Comparison of ENCODE assay signal across 8 cellular contexts in genomic region chr19:3500429-3501101, GRCh38. TPM values are rescaled to one million over a fixed set of nuclear protein-coding genes. Genes with fewer than 3 reads are reported as not detected.
DNase-seq lines count a peak whose midpoint lies in the region; ATAC-seq and TF ChIP-seq lines count a peak whose summit lies in the region.

A gene with protein sequence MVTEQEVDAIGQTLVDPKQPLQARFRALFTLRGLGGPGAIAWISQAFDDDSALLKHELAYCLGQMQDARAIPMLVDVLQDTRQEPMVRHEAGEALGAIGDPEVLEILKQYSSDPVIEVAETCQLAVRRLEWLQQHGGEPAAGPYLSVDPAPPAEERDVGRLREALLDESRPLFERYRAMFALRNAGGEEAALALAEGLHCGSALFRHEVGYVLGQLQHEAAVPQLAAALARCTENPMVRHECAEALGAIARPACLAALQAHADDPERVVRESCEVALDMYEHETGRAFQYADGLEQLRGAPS (minus strand): TSS chr19:3500674. CDS start chr19:3496814, 3,860 bp downstream.

- H3K27ac Mint-ChIP-seq in activated CD4-positive, alpha-beta T cell treated with anti-CD3 and anti-CD28 coated beads, Interleukin-2, amount 10 ng/mL, durations not matched to agents 7 days and 5 days, result peak within 1 kb of the TSS; percentile 98

- H3K4me1 Mint-ChIP-seq in activated CD4-positive, alpha-beta T cell treated with anti-CD3 and anti-CD28 coated beads, Interleukin-2, amount 10 ng/mL, durations not matched to agents 7 days and 5 days, result peaks cover 31% of the 10 kb centered on the region

- peaks cover 5% of the 10 kb centered on the region for H3K36me3 ChIP-seq in BJ (ENCODE audit: control insufficient read depth, insufficient read depth, low read length)

- no peak for TF ChIP-seq CTCF in BJ (IDR thresholded peaks at IDR 0.05; ENCODE audit: insufficient read depth, low read depth, low read length)

- CTCF ChIA-PET in BJ (lab: Yijun Ruan, JAX), result interaction anchor here (1.8 to 2.1 kb wide), 3 partner anchors 13 to 28 kb away, joined by 5 to 10 read pairs (median 8); no protein-coding TSS in a partner anchor
- CTCF ChIA-PET in activated CD4-positive, alpha-beta T cell treated with anti-CD3 and anti-CD28 coated beads, Interleukin-2, amount 10 ng/mL, durations not matched to agents 7 days and 5 days (lab: Charles Lee), result interaction anchor here (0.6 to 1.4 kb wide), 4 partner anchors 11 to 29 kb away, joined by 3 to 5 read pairs (median 3); no protein-coding TSS in a partner anchor

- no peaks in the 10 kb centered on the region for H3K27me3 Mint-ChIP-seq in activated CD4-positive, alpha-beta T cell treated with anti-CD3 and anti-CD28 coated beads, Interleukin-2, amount 10 ng/mL, durations not matched to agents 7 days and 5 days

- DNase-seq in BJ (ENCODE audit: low read depth) (peak; percentile 77), NCI-H69 (lab: John Stamatoyannopoulos, UW) (peak; percentile 98), dedifferentiated amniotic fluid mesenchymal stem cell (ENCODE audit: extremely low spot score) (peak; percentile 98), left kidney (ENCODE audit: low read depth, low spot score) (peak; percentile 99)
- DNase-seq in activated CD4-positive, alpha-beta T cell treated with anti-CD3 and anti-CD28 coated beads, Interleukin-2, amount 10 ng/mL, durations not matched to agents 7 days and 5 days, result peak; percentile 96
- DNase-seq in stimulated activated CD4-positive, alpha-beta T cell treated with anti-CD3 and anti-CD28 coated beads, Interleukin-2, amount 100 ng/mL, for 24 hours, result peak; percentile 96

- ATAC-seq in GM19324 (IDR thresholded peaks at IDR 0.05; ENCODE audit: low FRiP score, unreplicated experiment) (peak; percentile 89), HG03520 (IDR thresholded peaks at IDR 0.05; ENCODE audit: unreplicated experiment) (peak; percentile 74)

- no peaks in the 10 kb centered on the region for H3K27me3 ChIP-seq in BJ (ENCODE audit: control insufficient read depth, insufficient read depth, low read length)

- H3K4me3 Mint-ChIP-seq in activated CD4-positive, alpha-beta T cell treated with anti-CD3 and anti-CD28 coated beads, Interleukin-2, amount 10 ng/mL, durations not matched to agents 7 days and 5 days, result peak within 1 kb of the TSS; percentile 83

- POLR2A ChIA-PET in BJ (lab: Charles Lee), result interaction anchor here (0.5 kb wide), 1 partner anchor 167 kb away, joined by 19 read pairs; no protein-coding TSS in a partner anchor
- POLR2A ChIA-PET in activated CD4-positive, alpha-beta T cell treated with anti-CD3 and anti-CD28 coated beads, Interleukin-2, amount 10 ng/mL, durations not matched to agents 7 days and 5 days (lab: Charles Lee), result interaction anchor here (0.6 kb wide), 1 partner anchor 17 kb away, joined by 4 read pairs; no protein-coding TSS in a partner anchor

- H3K4me3 ChIP-seq in BJ (ENCODE audit: low read depth, low read length), result peak within 1 kb of the TSS; percentile 80

- peaks cover 15% of the 10 kb centered on the region for H3K36me3 Mint-ChIP-seq in activated CD4-positive, alpha-beta T cell treated with anti-CD3 and anti-CD28 coated beads, Interleukin-2, amount 10 ng/mL, durations not matched to agents 7 days and 5 days (ENCODE audit: low read depth)

- no peaks in the 10 kb centered on the region for H3K9me3 Mint-ChIP-seq in activated CD4-positive, alpha-beta T cell treated with anti-CD3 and anti-CD28 coated beads, Interleukin-2, amount 10 ng/mL, durations not matched to agents 7 days and 5 days

RNA-seq across cellular contexts. Expression of the gene that starts here (rescaled TPM):
- 3.9 and 8.3 TPM in 2 replicates for polyA plus RNA-seq in BJ (2011; rRNA removed)
- polyA minus RNA-seq in BJ (2011; rRNA and poly(A)+ RNA removed), result 1.4 and 2.2 TPM in 2 replicates
- 10 to 100 TPM in 1 of 2 experiments, 1 to 10 TPM in 1; 9.2 to 12.6 TPM for total RNA-seq in activated CD4-positive, alpha-beta T cell treated with anti-CD3 and anti-CD28 coated beads, Interleukin-2, amount 10 ng/mL, durations not matched to agents 7 days and 5 days

Comparison
In these comparisons a context has a peak if more than half of its experiments do, and no peak if none do; other contexts are left out.
1. Peak in every context shown above with its lines: DNase-seq, ATAC-seq and H3K4me3 ChIP-seq.